Comparison of ENCODE assay signal across 11 cellular contexts in the genomic region with DNA sequence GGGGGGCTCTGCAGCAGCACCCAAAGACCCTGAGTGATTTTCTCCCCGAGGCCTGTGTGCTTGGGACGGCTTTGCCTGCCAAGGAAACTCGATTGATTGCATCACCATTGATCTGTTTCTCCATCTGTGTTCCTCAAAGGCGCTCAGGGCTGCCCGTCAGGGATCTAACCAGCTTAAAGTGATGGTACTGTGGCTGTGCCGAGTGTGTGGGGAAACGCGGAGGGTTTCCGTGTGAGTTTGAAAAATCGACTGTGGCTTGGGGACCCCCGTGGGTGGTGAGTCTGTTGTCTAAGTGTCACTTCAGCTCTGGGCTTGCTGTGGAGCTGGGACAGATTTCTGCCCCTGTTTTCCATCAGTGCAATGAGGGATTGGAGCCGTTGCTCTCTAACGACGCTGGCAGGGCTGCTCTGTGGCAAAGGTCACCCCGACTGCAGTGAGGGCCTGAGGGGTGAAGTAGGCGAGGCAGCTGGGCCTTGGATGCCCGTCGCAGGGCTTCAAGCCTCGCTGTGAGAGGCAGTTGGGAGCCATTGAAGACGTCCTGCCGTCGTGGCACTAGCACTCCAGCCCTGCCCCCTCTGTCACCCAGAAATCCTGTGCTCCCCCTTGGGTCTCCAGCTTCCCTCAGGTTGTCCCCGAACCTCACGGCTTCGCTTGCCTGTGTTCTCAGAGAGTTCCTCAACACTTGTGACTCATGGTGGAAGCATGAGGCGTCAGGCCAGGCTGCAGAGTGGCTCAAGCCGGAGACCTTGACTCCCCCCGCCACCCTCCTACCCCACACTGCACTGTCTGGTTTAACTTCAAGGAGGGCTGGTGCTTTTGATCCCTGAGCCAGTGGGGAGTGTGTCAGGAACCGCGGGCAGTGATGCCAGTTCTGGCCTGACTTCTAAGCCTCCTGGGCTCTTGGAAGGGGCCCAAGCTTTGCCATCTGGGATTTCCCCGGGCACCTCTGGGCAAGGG. TPM values are rescaled to one million over a fixed set of nuclear protein-coding genes. Genes with fewer than 3 reads are reported as not detected.
DNase-seq lines count a peak whose midpoint lies in the region; ATAC-seq, FAIRE-seq and TF ChIP-seq lines count a peak whose summit lies in the region.
"Had no signal": no experiment of that assay in that cellular context is flagged by ENCODE, and none has a peak within 500 bp of the region (broad histone marks: within the 10 kb centered on the region; RNA-seq: fewer than 3 reads in every experiment).

No MANE protein-coding gene starts in this region.

- H3K4me3 ChIP-seq in IMR-90 (ENCODE audit: insufficient read depth, low read depth, low read length) = no peak overlapping the region
- no peak overlapping the region for H3K4me3 ChIP-seq in bronchial epithelial cell (ENCODE audit: low read depth, low read length)

- peaks cover 6% of the 10 kb centered on the region; the same call in 1 of the 2 replicates for H3K9me1 ChIP-seq in IMR-90 (ENCODE audit: insufficient read depth, low read length)

- ATAC-seq in IMR-90 (ENCODE audit: low read depth) = peak; percentile 99

- H3K36me3 ChIP-seq in IMR-90 (ENCODE audit: control insufficient read depth, insufficient read depth, low read length) (no peaks in the 10 kb centered on the region), bronchial epithelial cell (ENCODE audit: control insufficient read depth, insufficient read depth, low read length) (no peaks in the 10 kb centered on the region)

- H3K27me3 ChIP-seq in IMR-90 (ENCODE audit: control insufficient read depth, insufficient read depth, low read length) (peaks cover 13% of the 10 kb centered on the region), bronchial epithelial cell (ENCODE audit: control insufficient read depth, insufficient read depth, low read length) (peaks cover 11% of the 10 kb centered on the region)

- in situ Hi-C loops in IMR-90 (cut with MboI; ENCODE audit: low sequenced_read_pairs) = no loop called here

- dilution Hi-C loops in IMR-90 (cut with HindIII; ENCODE audit: low sequenced_read_pairs, unreplicated experiment) = no loop called here

- no peak overlapping the region for H2BK5ac ChIP-seq in IMR-90 (ENCODE audit: low read depth, low read length, poor library complexity, severe bottlenecking)

- no peak overlapping the region for H3K18ac ChIP-seq in IMR-90 (ENCODE audit: low read depth, low read length)

- no peak overlapping the region for H3K4me3 Mint-ChIP-seq in activated naive CD8-positive, alpha-beta T cell treated with anti-CD3 and anti-CD28 coated beads for 36 hours

- FAIRE-seq in bronchial epithelial cell (lab: Jason Lieb, UNC) = peak; percentile 77
- FAIRE-seq: colon, TTC549 had no signal

- H3K9me3 ChIP-seq in IMR-90 (ENCODE audit: control insufficient read depth, insufficient read depth, low read length) = no peaks in the 10 kb centered on the region

- no peaks in the 10 kb centered on the region for H3K4me1 Mint-ChIP-seq in activated naive CD8-positive, alpha-beta T cell treated with anti-CD3 and anti-CD28 coated beads for 36 hours

- H4K91ac ChIP-seq in IMR-90 (ENCODE audit: insufficient read depth, low read depth, low read length) = peak overlapping the region; percentile 33

- no peaks in the 10 kb centered on the region for H3K79me1 ChIP-seq in IMR-90 (ENCODE audit: low read depth in 1 of 2, low read length in 2 of 2)

- H2AK5ac ChIP-seq in IMR-90 (ENCODE audit: low read depth, low read length) = 0 out of 2 replicates have a peak overlapping the region, but pooled peaks have one; percentile 70

- peak overlapping the region; percentile 82 for H2AFZ ChIP-seq in IMR-90 (replicated peaks; ENCODE audit: low read length, poor library complexity)

- CTCF ChIA-PET in IMR-90 (lab: Yijun Ruan, JAX) = no interaction called here

- BruUV-seq in IMR-90 (replicated peaks; lab: Mats Ljungman, UMichigan) = no TSS peak

- intact Hi-C loops in IMR-90 (cut with micrococcal nuclease) = no loop called here

- H3K23ac ChIP-seq in IMR-90 (ENCODE audit: low read depth, low read length) = peak overlapping the region; percentile 27; the same call in 1 of the 2 replicates

- no peak overlapping the region for H3K9ac ChIP-seq in IMR-90 (ENCODE audit: low read depth, low read length)

- no peaks in the 10 kb centered on the region for H4K20me1 ChIP-seq in IMR-90 (ENCODE audit: insufficient read depth, low read length)

- no peak overlapping the region for H3K27ac ChIP-seq in IMR-90 (ENCODE audit: insufficient read depth, low read length)

- POLR2A ChIA-PET in IMR-90 (lab: Charles Lee; ENCODE audit: unreplicated experiment) = no interaction called here

- H3K14ac ChIP-seq in IMR-90 (replicated peaks; ENCODE audit: low read depth, low read length) = peak overlapping the region; percentile 26

- peak overlapping the region; percentile 52 for H2BK20ac ChIP-seq in IMR-90 (ENCODE audit: low read depth, low read length)

- no peak for TF ChIP-seq POLR2A in IMR-90 (IDR thresholded peaks at IDR 0.05; ENCODE audit: low read depth, low read length)

- peak overlapping the region; percentile 72 for H2BK120ac ChIP-seq in IMR-90 (ENCODE audit: low read depth, low read length)

- H3K4ac ChIP-seq in IMR-90 (ENCODE audit: low read depth, low read length) = peak overlapping the region; percentile 45

- H4K5ac ChIP-seq in IMR-90 (ENCODE audit: low read depth, low read length) = no peak overlapping the region; the same call in 1 of the 2 replicates

- TF ChIP-seq RAD21 in IMR-90 (IDR thresholded peaks at IDR 0.05; ENCODE audit: low read length) = no peak

- H4K8ac ChIP-seq in IMR-90 (ENCODE audit: low read depth in 2 of 2, low read length in 2 of 2) = peak overlapping the region; percentile 26 to 65; a peak in 1 of 4 replicates

- no peak overlapping the region for H3K56ac ChIP-seq in IMR-90 (ENCODE audit: extremely low read depth, insufficient read depth, low read length)

- peak overlapping the region; percentile 28 for H3K4me2 ChIP-seq in IMR-90 (ENCODE audit: low read depth, low read length)

- peak overlapping the region; percentile 58; the same call in 1 of the 3 replicates for H2BK15ac ChIP-seq in IMR-90 (ENCODE audit: low read depth, low read length)

- H2AK9ac ChIP-seq in IMR-90 (replicated peaks; ENCODE audit: low read depth, low read length, poor library complexity) = peak overlapping the region; percentile 35

- peak; percentile 29 for DNase-seq in AG09319 (ENCODE audit: extremely low read depth, low read depth)
- DNase-seq in IMR-90 = peak; percentile 80
- DNase-seq in bronchial epithelial cell (ENCODE audit: low read depth) = peak; percentile 54
- DNase-seq in myocyte (ENCODE audit: low read depth) = peak; percentile 31
- no peak for DNase-seq in SW 1271 (lab: John Stamatoyannopoulos, UW)
- DNase-seq in activated naive CD8-positive, alpha-beta T cell treated with anti-CD3 and anti-CD28 coated beads for 36 hours = no peak
- no peak for DNase-seq in NCI-H2227 treated with DMSO at 0.1 percent for 48 hours (lab: John Stamatoyannopoulos, UW)
- no peak for DNase-seq in activated gamma-delta T cell (lab: John Stamatoyannopoulos, UW)
- DNase-seq: GF-D8 had no signal

- no peak overlapping the region for H3K27ac Mint-ChIP-seq in activated naive CD8-positive, alpha-beta T cell treated with anti-CD3 and anti-CD28 coated beads for 36 hours

- TF ChIP-seq CTCF in AG09319 (IDR thresholded peaks at IDR 0.05; ENCODE audit: low read depth, low read length) (no peak), IMR-90 (conservative IDR thresholded peaks at IDR 0.05; ENCODE audit: low read depth, low read length) (no peak), bronchial epithelial cell (IDR thresholded peaks at IDR 0.05; ENCODE audit: insufficient read depth, low read length, severe bottlenecking) (no peak)

- WGBS in IMR-90 (ENCODE audit: extremely low coverage in 2 of 2, insufficient read length in 1 of 2), 2 experiments = 31% methylated on average over 7 of the region's 31 CpGs; no CpG with 5 or more reads in 1 of the 2 experiments

- no peaks in the 10 kb centered on the region for H3K36me3 Mint-ChIP-seq in activated naive CD8-positive, alpha-beta T cell treated with anti-CD3 and anti-CD28 coated beads for 36 hours

- H3K9me3 Mint-ChIP-seq in activated naive CD8-positive, alpha-beta T cell treated with anti-CD3 and anti-CD28 coated beads for 36 hours = no peaks in the 10 kb centered on the region

- peaks cover 5% of the 10 kb centered on the region for H3K27me3 Mint-ChIP-seq in activated naive CD8-positive, alpha-beta T cell treated with anti-CD3 and anti-CD28 coated beads for 36 hours

- H3K4me1 ChIP-seq in IMR-90 (ENCODE audit: control insufficient read depth, insufficient read depth, low read length) = peaks cover 10% of the 10 kb centered on the region

TF ChIP-seq in IMR-90, 13 proteins besides CTCF, POLR2A, EP300 and RAD21 (continues in another document):
- TF ChIP-seq CEBPB (IDR thresholded peaks at IDR 0.05; ENCODE audit: low read depth, low read length) (peak; percentile 89), FOS (IDR thresholded peaks at IDR 0.05; ENCODE audit: low read depth, low read length) (peak; percentile 54), NFE2L2 (IDR thresholded peaks at IDR 0.05; ENCODE audit: low read depth, low read length) (no peak), MXI1 (IDR thresholded peaks at IDR 0.05; ENCODE audit: borderline replicate concordance, low read depth, low read length) (no peak)
- TF ChIP-seq, protein P1, sequence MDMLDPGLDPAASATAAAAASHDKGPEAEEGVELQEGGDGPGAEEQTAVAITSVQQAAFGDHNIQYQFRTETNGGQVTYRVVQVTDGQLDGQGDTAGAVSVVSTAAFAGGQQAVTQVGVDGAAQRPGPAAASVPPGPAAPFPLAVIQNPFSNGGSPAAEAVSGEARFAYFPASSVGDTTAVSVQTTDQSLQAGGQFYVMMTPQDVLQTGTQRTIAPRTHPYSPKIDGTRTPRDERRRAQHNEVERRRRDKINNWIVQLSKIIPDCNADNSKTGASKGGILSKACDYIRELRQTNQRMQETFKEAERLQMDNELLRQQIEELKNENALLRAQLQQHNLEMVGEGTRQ (IDR thresholded peaks at IDR 0.05; ENCODE audit: low read depth, low read length) = no peak

RNA-seq across cellular contexts. Expression of gene CACNA1I, which starts 21.8 kb away (rescaled TPM):
- total RNA-seq in IMR-90 (2012; rRNA removed) (under 0.01 TPM in 1 of 2 replicates, not detected in the other), bronchial epithelial cell (not detected in 2 replicates), myocyte (0.05 TPM in 1 of 2 replicates, not detected in the other)
- polyA plus RNA-seq in IMR-90 (2012; rRNA removed) = 0.01 and 0.02 TPM in 2 replicates
- 0.01 TPM in 2 replicates for polyA plus RNA-seq in IMR-90 (2012; cell fraction: cytosol; rRNA removed)
- 0.03 and 0.05 TPM in 2 replicates for polyA plus RNA-seq in IMR-90 (2012; cell fraction: nucleus; rRNA removed; ENCODE audit: low replicate concordance)
- 0.01 TPM for polyA plus RNA-seq in myocyte (2012)
- under 1 TPM; 0.26 to 0.27 TPM for total RNA-seq in activated naive CD8-positive, alpha-beta T cell treated with anti-CD3 and anti-CD28 coated beads for 36 hours

RNA-seq across cellular contexts. Expression of gene RPS19BP1, which starts 59.8 kb away (rescaled TPM):
- 33.0 and 33.6 TPM in 2 replicates for total RNA-seq in IMR-90 (2012; rRNA removed)
- 95.4 and 117 TPM in 2 replicates for polyA plus RNA-seq in IMR-90 (2012; rRNA removed)
- polyA plus RNA-seq in IMR-90 (2012; cell fraction: cytosol; rRNA removed) = 117 and 206 TPM in 2 replicates
- polyA plus RNA-seq in IMR-90 (2012; cell fraction: nucleus; rRNA removed; ENCODE audit: low replicate concordance) = 65.7 and 74.5 TPM in 2 replicates
- 55.2 and 72.1 TPM in 2 replicates for total RNA-seq in bronchial epithelial cell
- 81.4 and 89.9 TPM in 2 replicates for total RNA-seq in myocyte
- 79.9 TPM for polyA plus RNA-seq in myocyte (2012)
- 100 to 1,000 TPM; 104 to 113 TPM for total RNA-seq in activated naive CD8-positive, alpha-beta T cell treated with anti-CD3 and anti-CD28 coated beads for 36 hours

Comparison
In these comparisons a context has a peak if more than half of its experiments do, and no peak if none do; other contexts are left out.
1. DNase-seq: peak in AG09319 (single experiment), IMR-90 (single experiment), bronchial epithelial cell (single experiment) and myocyte (single experiment); none in SW 1271 (0 of 2), activated naive CD8-positive, alpha-beta T cell treated with anti-CD3 and anti-CD28 coated beads for 36 hours (single experiment), NCI-H2227 treated with DMSO at 0.1 percent for 48 hours (single experiment) and activated gamma-delta T cell (single experiment).